13 cellular contexts compared by ENCODE assay signal in genomic region chr17:7327501-7327900, GRCh38. TPM values are rescaled to one million over a fixed set of nuclear protein-coding genes. Genes with fewer than 3 reads are reported as not detected.
DNase-seq lines count a peak whose midpoint lies in the region; ATAC-seq and TF ChIP-seq lines count a peak whose summit lies in the region.
"Had no signal": no experiment of that assay in that cellular context is flagged by ENCODE, and none has a peak within 500 bp of the region (broad histone marks: within the 10 kb centered on the region; RNA-seq: fewer than 3 reads in every experiment).

No MANE protein-coding gene starts in this region.

- no peak for DNase-seq in CD4-positive, alpha-beta T cell
- DNase-seq in nephron progenitor cell, result no peak
- DNase-seq in colonic mucosa, result no peak
- DNase-seq in T-helper 1 cell, result no peak
- no peak for DNase-seq in DMS79 treated with DMSO at 0.1 percent for 48 hours (lab: John Stamatoyannopoulos, UW)
- DNase-seq: C1 segment of cervical spinal cord, MM.1S, SIG-M5, thyroid gland had no signal

- 91% methylated on average over 16 of the region's 17 CpGs for WGBS in HUES64

- H3K9me3 Mint-ChIP-seq in CD4-positive, alpha-beta T cell, result no peaks in the 10 kb centered on the region
- H3K9me3 Mint-ChIP-seq in activated T-helper 17 cell treated with anti-CD3 and anti-CD28 coated beads, Interleukin-2, amount 50 U/mL, for 72 hours, result no peaks in the 10 kb centered on the region
- H3K9me3 Mint-ChIP-seq in nephron progenitor cell, result no peaks in the 10 kb centered on the region

- H3K4me1 ChIP-seq in HUES64 (ENCODE audit: insufficient read depth, low read length) (peaks cover 10% of the 10 kb centered on the region; the same call in 1 of the 2 replicates), colonic mucosa (peaks cover 10% of the 10 kb centered on the region)

- H3K27ac Mint-ChIP-seq in CD4-positive, alpha-beta T cell, result peak overlapping the region; percentile 88
- H3K27ac Mint-ChIP-seq in activated T-helper 17 cell treated with anti-CD3 and anti-CD28 coated beads, Interleukin-2, amount 50 U/mL, for 72 hours, result peak overlapping the region; percentile 97
- H3K27ac Mint-ChIP-seq in nephron progenitor cell, result no peak overlapping the region

- POLR2A ChIA-PET in CD4-positive, alpha-beta T cell (lab: Charles Lee), result interaction anchor here (3.4 to 4.1 kb wide), 2 partner anchors 9 to 17 kb away, joined by 14 to 21 read pairs; partner anchors contain the start of gene ACAP1

- CTCF ChIA-PET in CD4-positive, alpha-beta T cell (lab: Charles Lee), result interaction anchor here (1.0 kb wide), 1 partner anchor 24 kb away, joined by 3 read pairs; no protein-coding TSS in a partner anchor

- no peak for TF ChIP-seq CTCF in CD4-positive, alpha-beta T cell (IDR thresholded peaks at IDR 0.05)
- TF ChIP-seq CTCF in nephron progenitor cell (IDR thresholded peaks at IDR 0.05) (no peak), colonic mucosa (IDR thresholded peaks at IDR 0.05) (no peak)

- H3K36me3 Mint-ChIP-seq in CD4-positive, alpha-beta T cell (ENCODE audit: low read depth), result peaks cover 41% of the 10 kb centered on the region
- H3K36me3 Mint-ChIP-seq in activated T-helper 17 cell treated with anti-CD3 and anti-CD28 coated beads, Interleukin-2, amount 50 U/mL, for 72 hours (ENCODE audit: low read depth), result peaks cover 18% of the 10 kb centered on the region
- H3K36me3 Mint-ChIP-seq in nephron progenitor cell (ENCODE audit: low read depth), result peaks cover 2% of the 10 kb centered on the region

- peaks cover 37% of the 10 kb centered on the region for H3K4me1 Mint-ChIP-seq in CD4-positive, alpha-beta T cell (ENCODE audit: low read depth)
- peaks cover 16% of the 10 kb centered on the region for H3K4me1 Mint-ChIP-seq in activated T-helper 17 cell treated with anti-CD3 and anti-CD28 coated beads, Interleukin-2, amount 50 U/mL, for 72 hours
- peaks cover 36% of the 10 kb centered on the region for H3K4me1 Mint-ChIP-seq in nephron progenitor cell

- no peaks in the 10 kb centered on the region for H3K27me3 Mint-ChIP-seq in CD4-positive, alpha-beta T cell
- no peaks in the 10 kb centered on the region for H3K27me3 Mint-ChIP-seq in activated T-helper 17 cell treated with anti-CD3 and anti-CD28 coated beads, Interleukin-2, amount 50 U/mL, for 72 hours
- H3K27me3 Mint-ChIP-seq in nephron progenitor cell (ENCODE audit: low read depth, poor library complexity), result peaks cover 4% of the 10 kb centered on the region

- ATAC-seq in CD4-positive, alpha-beta T cell (ENCODE audit: poor library complexity), result no peak
- ATAC-seq in activated T-helper 17 cell treated with anti-CD3 and anti-CD28 coated beads, Interleukin-2, amount 50 U/mL, for 72 hours (replicated peaks), result no peak
- no peak for ATAC-seq in HG02981 (IDR thresholded peaks at IDR 0.05; ENCODE audit: unreplicated experiment)

- H3K4me3 ChIP-seq in HUES64 (ENCODE audit: low read length) (0 out of 2 replicates have a peak overlapping the region, but pooled peaks have one; percentile 85), colonic mucosa (no peak overlapping the region)
- H3K4me3 ChIP-seq: thyroid gland had no signal

- H3K9me3 ChIP-seq in CD4-positive, alpha-beta T cell (ENCODE audit: control insufficient read depth, low read length), result no peaks in the 10 kb centered on the region
- H3K9me3 ChIP-seq in HUES64 (ENCODE audit: insufficient read depth, low read depth, low read length) (no peaks in the 10 kb centered on the region), colonic mucosa (no peaks in the 10 kb centered on the region)
- H3K9me3 ChIP-seq: thyroid gland had no signal

- H3K27ac ChIP-seq in CD4-positive, alpha-beta T cell (ENCODE audit: low read depth, low read length), result no peak overlapping the region
- H3K27ac ChIP-seq in HUES64 (ENCODE audit: low read depth, low read length), result no peak overlapping the region
- no peak overlapping the region for H3K27ac ChIP-seq in colonic mucosa
- H3K27ac ChIP-seq: thyroid gland had no signal

- H3K4me3 Mint-ChIP-seq in CD4-positive, alpha-beta T cell, result peak overlapping the region; percentile 74
- H3K4me3 Mint-ChIP-seq in activated T-helper 17 cell treated with anti-CD3 and anti-CD28 coated beads, Interleukin-2, amount 50 U/mL, for 72 hours, result peak overlapping the region; percentile 99
- peak overlapping the region; percentile 99 for H3K4me3 Mint-ChIP-seq in nephron progenitor cell

- H3K9ac ChIP-seq in HUES64 (ENCODE audit: low read depth, low read length) (no peak overlapping the region), colonic mucosa (ENCODE audit: low read depth in 2 of 2, low read length in 2 of 2) (no peak overlapping the region)

- H3K36me3 ChIP-seq in HUES64 (ENCODE audit: insufficient read depth, low read length), result peaks cover 42% of the 10 kb centered on the region
- H3K36me3 ChIP-seq in colonic mucosa, result peaks cover 8% of the 10 kb centered on the region

- intact Hi-C loops in CD4-positive, alpha-beta T cell (cut with DNase I, micrococcal nuclease), result loop anchor here in 1 of 2 experiments (10.0 kb wide), 1 partner anchor 527 kb away; the partner anchor contains the start of genes CYB5D1, NAA38 and TMEM88
- intact Hi-C loops in colonic mucosa (cut with DNase I), result no loop called here

- H3K27me3 ChIP-seq in CD4-positive, alpha-beta T cell (ENCODE audit: control insufficient read depth, insufficient read depth, low read length), result no peaks in the 10 kb centered on the region
- H3K27me3 ChIP-seq in HUES64 (ENCODE audit: insufficient read depth, low read length), result no peaks in the 10 kb centered on the region
- no peaks in the 10 kb centered on the region for H3K27me3 ChIP-seq in colonic mucosa
- H3K27me3 ChIP-seq: thyroid gland had no signal

RNA-seq across cellular contexts. Expression of gene NEURL4, which starts 1.6 kb away (rescaled TPM):
- 10 to 100 TPM; 29.0 to 30.8 TPM for total RNA-seq in CD4-positive, alpha-beta T cell
- 21.5 TPM for polyA plus RNA-seq in HUES64 (2013, experiment 1 of 2)
- polyA plus RNA-seq in HUES64 (2013, experiment 2 of 2), result 16.9 TPM
- 10 to 100 TPM; 22.9 to 33.0 TPM for total RNA-seq in activated T-helper 17 cell treated with anti-CD3 and anti-CD28 coated beads, Interleukin-2, amount 50 U/mL, for 72 hours
- 10 to 100 TPM; 30.2 to 55.8 TPM for total RNA-seq in colonic mucosa

RNA-seq across cellular contexts. Expression of gene ACAP1, which starts 8.8 kb away (rescaled TPM):
- 100 to 1,000 TPM; 565 to 575 TPM for total RNA-seq in CD4-positive, alpha-beta T cell
- polyA plus RNA-seq in HUES64 (2013, experiment 1 of 2), result 10.5 TPM
- 8.9 TPM for polyA plus RNA-seq in HUES64 (2013, experiment 2 of 2)
- 100 to 1,000 TPM; 527 to 774 TPM for total RNA-seq in activated T-helper 17 cell treated with anti-CD3 and anti-CD28 coated beads, Interleukin-2, amount 50 U/mL, for 72 hours
- 10 to 100 TPM in 1 of 2 donors, 1 to 10 TPM in 1; 7.4 to 12.1 TPM for total RNA-seq in colonic mucosa
- total RNA-seq: glomerular endothelial cell had no signal

RNA-seq across cellular contexts. Expression of gene GPS2, which starts 12.3 kb away (rescaled TPM):
- total RNA-seq in CD4-positive, alpha-beta T cell, result 100 to 1,000 TPM; 122 to 140 TPM
- polyA plus RNA-seq in HUES64 (2013, experiment 1 of 2), result 69.3 TPM
- polyA plus RNA-seq in HUES64 (2013, experiment 2 of 2), result 54.4 TPM
- total RNA-seq in activated T-helper 17 cell treated with anti-CD3 and anti-CD28 coated beads, Interleukin-2, amount 50 U/mL, for 72 hours, result 10 to 100 TPM; 38.3 to 65.6 TPM
- total RNA-seq in colonic mucosa, result 10 to 100 TPM; 53.8 to 85.7 TPM

RNA-seq across cellular contexts. Expression of gene EIF5A, which starts 20.1 kb away (rescaled TPM):
- 100 to 1,000 TPM; 471 to 480 TPM for total RNA-seq in CD4-positive, alpha-beta T cell
- polyA plus RNA-seq in HUES64 (2013, experiment 1 of 2), result 931 TPM
- 788 TPM for polyA plus RNA-seq in HUES64 (2013, experiment 2 of 2)
- total RNA-seq in activated T-helper 17 cell treated with anti-CD3 and anti-CD28 coated beads, Interleukin-2, amount 50 U/mL, for 72 hours, result 100 to 1,000 TPM; 429 to 978 TPM
- total RNA-seq in colonic mucosa, result 100 to 1,000 TPM; 367 to 917 TPM

RNA-seq across cellular contexts. Expression of gene KCTD11, which starts 24.5 kb away (rescaled TPM):
- total RNA-seq in CD4-positive, alpha-beta T cell, result 1 to 10 TPM; 1.3 to 1.6 TPM
- 4.9 TPM for polyA plus RNA-seq in HUES64 (2013, experiment 1 of 2)
- polyA plus RNA-seq in HUES64 (2013, experiment 2 of 2), result 5.1 TPM
- total RNA-seq in activated T-helper 17 cell treated with anti-CD3 and anti-CD28 coated beads, Interleukin-2, amount 50 U/mL, for 72 hours, result 10 to 100 TPM; 14.0 to 96.8 TPM
- total RNA-seq in colonic mucosa, result 10 to 100 TPM in 1 of 2 donors, 1 to 10 TPM in 1; 5.6 to 12.6 TPM

Comparison
In these comparisons a context has a peak if more than half of its experiments do, and no peak if none do; other contexts are left out.
1. RNA of gene ACAP1, which starts 8.8 kb away (total RNA-seq): 527 to 774 TPM in activated T-helper 17 cell treated with anti-CD3 and anti-CD28 coated beads, Interleukin-2, amount 50 U/mL, for 72 hours and 565 to 575 TPM in CD4-positive, alpha-beta T cell; 7.4 to 12.1 TPM in colonic mucosa; every median in the first group is over 10 times any median in the second.
2. Peak in every context shown above with its lines, with median percentiles within 50 percentile points of each other: H3K4me3 Mint-ChIP-seq.